Comparison of ENCODE assay signal across 19 cellular contexts in the genomic region with DNA sequence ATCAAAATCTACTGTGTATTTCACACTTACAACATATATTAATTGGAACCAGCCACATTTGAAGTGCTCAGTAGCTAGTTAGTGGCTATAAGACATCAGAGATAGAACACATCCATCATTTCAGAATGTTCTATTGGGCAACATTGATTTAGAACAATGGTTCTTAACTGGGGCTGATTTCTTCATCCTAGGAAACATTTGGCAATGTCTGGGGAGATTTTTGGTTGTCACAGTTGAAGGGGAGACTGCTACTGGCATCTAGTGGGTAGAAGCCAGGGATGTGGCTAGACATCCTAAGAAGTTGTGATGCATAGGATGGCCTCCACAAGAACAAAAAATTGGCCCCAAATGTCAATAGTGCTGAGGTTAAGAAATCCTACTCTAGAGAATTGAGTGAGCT.
"Had no signal": no experiment of that assay in that cellular context is flagged by ENCODE, and none has a peak within 500 bp of the region (broad histone marks: within the 10 kb centered on the region; RNA-seq: fewer than 3 reads in every experiment).

No MANE protein-coding gene starts in this region.

- H3K36me3 Mint-ChIP-seq: activated CD4-positive, alpha-beta memory T cell treated with anti-CD3 and anti-CD28 coated beads for 36 hours; activated naive CD8-positive, alpha-beta T cell treated with anti-CD3 and anti-CD28 coated beads, Interleukin-2, amount 10 ng/mL, durations not matched to agents 7 days and 5 days; naive thymus-derived CD8-positive, alpha-beta T cell had no signal

- H3K4me3 Mint-ChIP-seq: activated CD4-positive, alpha-beta memory T cell treated with anti-CD3 and anti-CD28 coated beads for 36 hours; activated naive CD8-positive, alpha-beta T cell treated with anti-CD3 and anti-CD28 coated beads, Interleukin-2, amount 10 ng/mL, durations not matched to agents 7 days and 5 days; immature natural killer cell; naive thymus-derived CD8-positive, alpha-beta T cell; stimulated activated effector memory CD8-positive, alpha-beta T cell treated with anti-CD3 and anti-CD28 coated beads, Interleukin-12 subunit alpha, Interleukin-12 subunit beta, amount 100 ng/mL, for 72 hours had no signal

- ATAC-seq: left colon; mucosa of descending colon; naive thymus-derived CD8-positive, alpha-beta T cell; right cardiac atrium; stimulated activated effector memory CD8-positive, alpha-beta T cell treated with anti-CD3 and anti-CD28 coated beads, Interleukin-12 subunit alpha, Interleukin-12 subunit beta, amount 100 ng/mL, for 72 hours had no signal

- H3K27ac Mint-ChIP-seq: activated CD4-positive, alpha-beta memory T cell treated with anti-CD3 and anti-CD28 coated beads for 36 hours; activated naive CD8-positive, alpha-beta T cell treated with anti-CD3 and anti-CD28 coated beads, Interleukin-2, amount 10 ng/mL, durations not matched to agents 7 days and 5 days; immature natural killer cell; stimulated activated effector memory CD8-positive, alpha-beta T cell treated with anti-CD3 and anti-CD28 coated beads, Interleukin-12 subunit alpha, Interleukin-12 subunit beta, amount 100 ng/mL, for 72 hours had no signal

- H3K36me3 ChIP-seq: ascending aorta, colonic mucosa, neutrophil, tibial nerve, vagina had no signal

- H3K4me3 ChIP-seq: ascending aorta, colonic mucosa, mucosa of descending colon, tibial nerve, vagina had no signal

- H3K27me3 Mint-ChIP-seq: activated CD4-positive, alpha-beta memory T cell treated with anti-CD3 and anti-CD28 coated beads for 36 hours had no signal

- DNase-seq: activated CD4-positive, alpha-beta memory T cell treated with anti-CD3 and anti-CD28 coated beads for 36 hours; activated gamma-delta T cell treated with Interleukin-2 at 50 U/mL for 16 hours; activated naive CD8-positive, alpha-beta T cell treated with anti-CD3 and anti-CD28 coated beads, Interleukin-2, amount 10 ng/mL, durations not matched to agents 7 days and 5 days; activated T-cell treated with anti-CD3 and anti-CD28 coated beads, Interleukin-2, amount 50 U/mL, for 48 hours; colonic mucosa; effector CD4-positive, alpha-beta T cell; immature natural killer cell; left colon; mammary epithelial cell; mucosa of descending colon; naive thymus-derived CD8-positive, alpha-beta T cell; posterior cingulate gyrus; right cardiac atrium had no signal

- H3K27me3 ChIP-seq: ascending aorta, colonic mucosa, neutrophil, tibial nerve, vagina had no signal

- H3K9me3 ChIP-seq: ascending aorta, colonic mucosa, mucosa of descending colon, neutrophil, tibial nerve, vagina had no signal

- H3K4me1 ChIP-seq: ascending aorta, colonic mucosa, vagina had no signal

- H3K27ac ChIP-seq: ascending aorta, colonic mucosa, neutrophil, tibial nerve, vagina, VCaP had no signal

- H3K9me3 Mint-ChIP-seq: activated CD4-positive, alpha-beta memory T cell treated with anti-CD3 and anti-CD28 coated beads for 36 hours; activated naive CD8-positive, alpha-beta T cell treated with anti-CD3 and anti-CD28 coated beads, Interleukin-2, amount 10 ng/mL, durations not matched to agents 7 days and 5 days; immature natural killer cell; naive thymus-derived CD8-positive, alpha-beta T cell had no signal
